In genomic region chr3:139118835-139119234, GRCh38 we compare ENCODE assay signal across 30 cellular contexts.
"Had no signal": no experiment of that assay in that cellular context is flagged by ENCODE, and none has a peak within 500 bp of the region (broad histone marks: within the 10 kb centered on the region; RNA-seq: fewer than 3 reads in every experiment).

No MANE protein-coding gene starts in this region.

- H3K4me3 ChIP-seq: adrenal gland, body of pancreas, cardiac muscle cell, skin epidermis, thoracic aorta, uterus had no signal

- ATAC-seq: body of pancreas, esophagus mucosa, foreskin keratinocyte, left cardiac atrium, sciatic nerve, T-helper 17 cell had no signal

- H3K9ac ChIP-seq: parathyroid adenoma had no signal

- H3K27ac ChIP-seq: adrenal gland, body of pancreas, cardiac muscle cell, foreskin keratinocyte, parathyroid adenoma, skin epidermis, thoracic aorta, uterus had no signal

- H3K27ac Mint-ChIP-seq: activated CD4-positive, alpha-beta T cell treated with anti-CD3 and anti-CD28 coated beads, Interleukin-2, amount 10 ng/mL, durations not matched to agents 7 days and 5 days; activated naive CD4-positive, alpha-beta T cell treated with anti-CD3 and anti-CD28 coated beads for 36 hours; activated naive CD8-positive, alpha-beta T cell treated with anti-CD3 and anti-CD28 coated beads for 36 hours; activated T-helper 1 cell treated with anti-CD3 and anti-CD28 coated beads, Interleukin-12 subunit alpha, Interleukin-12 subunit beta, Interleukin-2, Interleukin-4 antibody, amounts not matched to agents 30 ng/mL and 10 ng/mL and 1 ng/mL, durations not matched to agents 14 hours and 24 hours and 36 hours; mesothelial cell of epicardium; nephron progenitor cell; stimulated activated effector memory CD8-positive, alpha-beta T cell treated with anti-CD3 and anti-CD28 coated beads, Interleukin-12 subunit alpha, Interleukin-12 subunit beta, amount 100 ng/mL, for 72 hours; stimulated activated naive CD8-positive, alpha-beta T cell treated with anti-CD3 and anti-CD28 coated beads, Interleukin-15, Interleukin-2, amounts not matched to agents 100 ng/mL and 50 ng/mL, for 24 hours; T-helper 17 cell had no signal

- H3K27me3 ChIP-seq: adrenal gland, body of pancreas, cardiac muscle cell, foreskin keratinocyte, uterus had no signal

- H3K4me1 Mint-ChIP-seq: activated CD4-positive, alpha-beta T cell treated with anti-CD3 and anti-CD28 coated beads, Interleukin-2, amount 10 ng/mL, durations not matched to agents 7 days and 5 days; activated naive CD8-positive, alpha-beta T cell treated with anti-CD3 and anti-CD28 coated beads for 36 hours; stimulated activated effector memory CD8-positive, alpha-beta T cell treated with anti-CD3 and anti-CD28 coated beads, Interleukin-12 subunit alpha, Interleukin-12 subunit beta, amount 100 ng/mL, for 72 hours; T-helper 17 cell had no signal

- DNase-seq: activated CD4-positive, alpha-beta T cell treated with anti-CD3 and anti-CD28 coated beads, Interleukin-2, amount 10 ng/mL, durations not matched to agents 7 days and 5 days; activated CD4-positive, CD25-positive, alpha-beta regulatory T cell treated with anti-CD3 and anti-CD28 coated beads, Interleukin-2, amount 50 U/mL, for 72 hours; activated effector memory CD4-positive, alpha-beta T cell treated with anti-CD3 and anti-CD28 coated beads, Interleukin-2, amount 50 U/mL, for 16 hours; activated naive CD4-positive, alpha-beta T cell treated with anti-CD3 and anti-CD28 coated beads for 36 hours; activated naive CD8-positive, alpha-beta T cell treated with anti-CD3 and anti-CD28 coated beads for 36 hours; activated T-cell treated with anti-CD3 and anti-CD28 coated beads, Interleukin-2, amount 50 U/mL, for 1 hour; aorta; body of pancreas; cortex of kidney; foreskin keratinocyte; left cardiac atrium; naive B cell; nephron progenitor cell; stimulated activated CD4-positive, alpha-beta T cell treated with anti-CD3 and anti-CD28 coated beads, Interleukin-12 subunit alpha, Interleukin-12 subunit beta, amount 100 ng/mL, for 4 hours; stimulated activated CD4-positive, alpha-beta T cell treated with anti-CD3 and anti-CD28 coated beads, Interleukin-4, amount 100 ng/mL, for 1 hour; T-helper 17 cell; T1000; trophoblast cell; uterus had no signal

- H3K4me3 Mint-ChIP-seq: activated CD4-positive, alpha-beta T cell treated with anti-CD3 and anti-CD28 coated beads, Interleukin-2, amount 10 ng/mL, durations not matched to agents 7 days and 5 days; activated naive CD4-positive, alpha-beta T cell treated with anti-CD3 and anti-CD28 coated beads for 36 hours; activated naive CD8-positive, alpha-beta T cell treated with anti-CD3 and anti-CD28 coated beads for 36 hours; activated T-helper 1 cell treated with anti-CD3 and anti-CD28 coated beads, Interleukin-12 subunit alpha, Interleukin-12 subunit beta, Interleukin-2, Interleukin-4 antibody, amounts not matched to agents 30 ng/mL and 10 ng/mL and 1 ng/mL, durations not matched to agents 14 hours and 24 hours and 36 hours; mesothelial cell of epicardium; naive B cell; nephron progenitor cell; stimulated activated effector memory CD8-positive, alpha-beta T cell treated with anti-CD3 and anti-CD28 coated beads, Interleukin-12 subunit alpha, Interleukin-12 subunit beta, amount 100 ng/mL, for 72 hours; stimulated activated naive CD8-positive, alpha-beta T cell treated with anti-CD3 and anti-CD28 coated beads, Interleukin-15, Interleukin-2, amounts not matched to agents 100 ng/mL and 50 ng/mL, for 24 hours; T-helper 17 cell had no signal

- H3K9me3 ChIP-seq: adrenal gland, body of pancreas, thoracic aorta, uterus had no signal

- H3K79me2 ChIP-seq: parathyroid adenoma had no signal

- H3K27me3 Mint-ChIP-seq: activated CD4-positive, alpha-beta T cell treated with anti-CD3 and anti-CD28 coated beads, Interleukin-2, amount 10 ng/mL, durations not matched to agents 7 days and 5 days; activated naive CD8-positive, alpha-beta T cell treated with anti-CD3 and anti-CD28 coated beads for 36 hours; stimulated activated naive CD8-positive, alpha-beta T cell treated with anti-CD3 and anti-CD28 coated beads, Interleukin-15, Interleukin-2, amounts not matched to agents 100 ng/mL and 50 ng/mL, for 24 hours had no signal

- H3K4me1 ChIP-seq: adrenal gland, foreskin keratinocyte, uterus had no signal

- H3K9me3 Mint-ChIP-seq: activated CD4-positive, alpha-beta T cell treated with anti-CD3 and anti-CD28 coated beads, Interleukin-2, amount 10 ng/mL, durations not matched to agents 7 days and 5 days; activated naive CD4-positive, alpha-beta T cell treated with anti-CD3 and anti-CD28 coated beads for 36 hours; activated naive CD8-positive, alpha-beta T cell treated with anti-CD3 and anti-CD28 coated beads for 36 hours; activated T-helper 1 cell treated with anti-CD3 and anti-CD28 coated beads, Interleukin-12 subunit alpha, Interleukin-12 subunit beta, Interleukin-2, Interleukin-4 antibody, amounts not matched to agents 30 ng/mL and 10 ng/mL and 1 ng/mL, durations not matched to agents 14 hours and 24 hours and 36 hours; mesothelial cell of epicardium; naive B cell; nephron progenitor cell; stimulated activated effector memory CD8-positive, alpha-beta T cell treated with anti-CD3 and anti-CD28 coated beads, Interleukin-12 subunit alpha, Interleukin-12 subunit beta, amount 100 ng/mL, for 72 hours; stimulated activated naive CD8-positive, alpha-beta T cell treated with anti-CD3 and anti-CD28 coated beads, Interleukin-15, Interleukin-2, amounts not matched to agents 100 ng/mL and 50 ng/mL, for 24 hours had no signal

- H3K36me3 ChIP-seq: adrenal gland, cardiac muscle cell, thoracic aorta, uterus had no signal

- H2AFZ ChIP-seq: parathyroid adenoma had no signal

- H3K36me3 Mint-ChIP-seq: activated naive CD8-positive, alpha-beta T cell treated with anti-CD3 and anti-CD28 coated beads for 36 hours; mesothelial cell of epicardium; naive B cell had no signal
